Comparison of ENCODE assay signal across 9 cellular contexts in the genomic region with DNA sequence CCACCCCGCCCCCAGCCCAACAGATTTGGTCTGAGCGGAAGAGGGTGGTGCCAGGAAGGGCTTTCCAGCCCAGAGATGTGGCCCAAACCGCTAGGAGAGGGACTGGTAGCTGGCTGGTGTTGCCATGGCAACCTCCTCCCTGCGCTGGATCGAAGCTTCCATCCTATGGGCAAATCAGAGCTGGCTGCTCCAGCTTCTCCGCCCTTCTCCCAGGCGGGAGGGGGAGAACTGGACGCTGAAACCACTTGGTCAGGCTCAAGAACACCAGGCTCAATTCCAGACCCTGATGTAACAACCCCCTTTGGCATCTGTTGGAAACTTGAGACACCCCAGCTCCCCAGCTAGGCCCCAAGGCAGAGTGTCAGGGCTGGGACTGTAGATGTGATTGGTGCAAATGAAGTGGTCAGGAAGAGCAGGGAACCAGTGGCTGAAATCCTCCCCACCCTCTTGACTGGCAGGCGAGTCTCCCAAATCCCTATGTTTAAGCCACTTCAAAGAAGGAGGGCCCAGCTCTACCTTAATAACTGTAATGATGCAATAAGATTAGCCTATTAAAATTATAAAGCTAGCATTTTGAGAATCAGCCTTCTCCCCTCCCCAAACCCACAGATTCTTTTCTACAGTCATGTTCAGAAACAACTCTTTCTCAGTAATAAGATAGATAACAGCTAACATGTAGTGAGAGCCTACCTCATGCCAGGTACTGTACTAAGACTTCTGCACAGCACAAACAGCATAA. TPM values are rescaled to one million over a fixed set of nuclear protein-coding genes. Genes with fewer than 3 reads are reported as not detected.
A peak's percentile ranks its signal among the peaks of the same experiment; 100 is the strongest.
DNase-seq lines count a peak whose midpoint lies in the region; ATAC-seq and TF ChIP-seq lines count a peak whose summit lies in the region.
"Had no signal": no experiment of that assay in that cellular context is flagged by ENCODE, and none has a peak within 500 bp of the region (broad histone marks: within the 10 kb centered on the region; RNA-seq: fewer than 3 reads in every experiment).

No MANE protein-coding gene starts in this region.

- peaks cover 2% of the 10 kb centered on the region for H3K36me3 Mint-ChIP-seq in Caco-2 (ENCODE audit: insufficient read depth, unreplicated experiment)
- H3K36me3 Mint-ChIP-seq in nephron progenitor cell (ENCODE audit: low read depth), result no peaks in the 10 kb centered on the region
- H3K36me3 Mint-ChIP-seq in activated naive CD4-positive, alpha-beta T cell treated with anti-CD3 and anti-CD28 coated beads, Interleukin-2, amount 50 U/mL, for 72 hours, result peaks cover 5% of the 10 kb centered on the region in 2 donors

- TF ChIP-seq CTCF in Caco-2 (IDR thresholded peaks at IDR 0.05; ENCODE audit: insufficient read depth in 1 of 2, low read depth in 1 of 2, low read length in 1 of 2, severe bottlenecking in 1 of 2, unreplicated experiment in 1 of 2) (no peak), nephron progenitor cell (IDR thresholded peaks at IDR 0.05) (no peak)

- POLR2A ChIA-PET in Caco-2 (lab: Charles Lee), result no interaction called here

- no peaks in the 10 kb centered on the region for H3K9me3 ChIP-seq in Caco-2

- H3K4me1 Mint-ChIP-seq in Caco-2 (ENCODE audit: low read depth, unreplicated experiment) (no peaks in the 10 kb centered on the region), nephron progenitor cell (peaks cover 63% of the 10 kb centered on the region)

- H3K4me3 Mint-ChIP-seq in Caco-2 (ENCODE audit: unreplicated experiment) (no peak overlapping the region), nephron progenitor cell (no peak overlapping the region)

- no peak for ATAC-seq in activated naive CD4-positive, alpha-beta T cell treated with anti-CD3 and anti-CD28 coated beads, Interleukin-2, amount 50 U/mL, for 72 hours
- ATAC-seq in HG03469 (IDR thresholded peaks at IDR 0.05; ENCODE audit: unreplicated experiment), result no peak

- CTCF ChIA-PET in Caco-2 (lab: Charles Lee), result interaction anchor here (1.0 kb wide), 1 partner anchor 9 kb away, joined by 4 read pairs; no protein-coding TSS in a partner anchor

- no TSS peak for BruUV-seq in Caco-2 (replicated peaks; lab: Mats Ljungman, UMichigan)

- no peaks in the 10 kb centered on the region for H3K9me3 Mint-ChIP-seq in Caco-2 (ENCODE audit: unreplicated experiment)
- H3K9me3 Mint-ChIP-seq in nephron progenitor cell, result peaks cover 5% of the 10 kb centered on the region
- no peaks in the 10 kb centered on the region for H3K9me3 Mint-ChIP-seq in activated naive CD4-positive, alpha-beta T cell treated with anti-CD3 and anti-CD28 coated beads, Interleukin-2, amount 50 U/mL, for 72 hours

- no peaks in the 10 kb centered on the region for H3K36me3 ChIP-seq in Caco-2 (ENCODE audit: control insufficient read depth, insufficient read depth, low read length)

- H3K27me3 ChIP-seq in Caco-2 (replicated peaks; ENCODE audit: control insufficient read depth, insufficient read depth, low read length), result peaks cover 4% of the 10 kb centered on the region; the same call in 1 of the 2 replicates

- intact Hi-C loops in Caco-2 (cut with micrococcal nuclease; ENCODE audit: unreplicated experiment), result no loop called here

- peaks cover 5% of the 10 kb centered on the region; the same call in 1 of the 2 replicates for H3K4me1 ChIP-seq in Caco-2

- H3K4me3 ChIP-seq in Caco-2 (ENCODE audit: low read depth, low read length), result no peak overlapping the region

- H3K27me3 Mint-ChIP-seq in Caco-2 (ENCODE audit: insufficient read depth, unreplicated experiment), result peaks cover 17% of the 10 kb centered on the region
- H3K27me3 Mint-ChIP-seq in nephron progenitor cell (ENCODE audit: low read depth, poor library complexity), result peaks cover 46% of the 10 kb centered on the region

- DNase-seq in Caco-2 (peak; percentile 48 to 67), NCI-H1092 (lab: John Stamatoyannopoulos, UW) (peak; percentile 45), ecto neural progenitor cell (ENCODE audit: low spot score) (peak; percentile 87), nephron progenitor cell (peak; percentile 76), UCSD-AML1 (lab: John Stamatoyannopoulos, UW; ENCODE audit: unreplicated experiment) (no peak)
- DNase-seq in activated CD4-positive, alpha-beta T cell treated with anti-CD3 and anti-CD28 coated beads for 1 hour, result no peak
- no peak for DNase-seq in activated naive CD4-positive, alpha-beta T cell treated with anti-CD3 and anti-CD28 coated beads, Interleukin-2, amount 50 U/mL, for 72 hours (ENCODE audit: low spot score in 2 of 2)
- DNase-seq: activated CD4-positive, alpha-beta T cell treated with anti-CD3 and anti-CD28 coated beads for 48 hours had no signal

- H3K27ac Mint-ChIP-seq in Caco-2 (ENCODE audit: unreplicated experiment) (no peak overlapping the region), nephron progenitor cell (no peak overlapping the region)
- H3K27ac Mint-ChIP-seq in activated naive CD4-positive, alpha-beta T cell treated with anti-CD3 and anti-CD28 coated beads, Interleukin-2, amount 50 U/mL, for 72 hours, result no peak overlapping the region

RNA-seq across cellular contexts. Expression of a gene that starts 4.2 kb away (rescaled TPM):
- total RNA-seq in Caco-2 (2022), result 7.8 and 9.0 TPM in 2 replicates
- total RNA-seq in activated naive CD4-positive, alpha-beta T cell treated with anti-CD3 and anti-CD28 coated beads, Interleukin-2, amount 50 U/mL, for 72 hours, result under 1 TPM in 1 of 2 donors, not detected in 1; 0.18 TPM

Comparison
In these comparisons a context has a peak if more than half of its experiments do, and no peak if none do; other contexts are left out.
1. DNase-seq: peak in Caco-2 (2 of 2), NCI-H1092 (single experiment), ecto neural progenitor cell (single experiment) and nephron progenitor cell (single experiment); none in activated CD4-positive, alpha-beta T cell treated with anti-CD3 and anti-CD28 coated beads for 1 hour (single experiment), activated naive CD4-positive, alpha-beta T cell treated with anti-CD3 and anti-CD28 coated beads, Interleukin-2, amount 50 U/mL, for 72 hours (0 of 2) and UCSD-AML1 (single experiment).